Comparison of ENCODE assay signal across 1 cellular context in the genomic region with DNA sequence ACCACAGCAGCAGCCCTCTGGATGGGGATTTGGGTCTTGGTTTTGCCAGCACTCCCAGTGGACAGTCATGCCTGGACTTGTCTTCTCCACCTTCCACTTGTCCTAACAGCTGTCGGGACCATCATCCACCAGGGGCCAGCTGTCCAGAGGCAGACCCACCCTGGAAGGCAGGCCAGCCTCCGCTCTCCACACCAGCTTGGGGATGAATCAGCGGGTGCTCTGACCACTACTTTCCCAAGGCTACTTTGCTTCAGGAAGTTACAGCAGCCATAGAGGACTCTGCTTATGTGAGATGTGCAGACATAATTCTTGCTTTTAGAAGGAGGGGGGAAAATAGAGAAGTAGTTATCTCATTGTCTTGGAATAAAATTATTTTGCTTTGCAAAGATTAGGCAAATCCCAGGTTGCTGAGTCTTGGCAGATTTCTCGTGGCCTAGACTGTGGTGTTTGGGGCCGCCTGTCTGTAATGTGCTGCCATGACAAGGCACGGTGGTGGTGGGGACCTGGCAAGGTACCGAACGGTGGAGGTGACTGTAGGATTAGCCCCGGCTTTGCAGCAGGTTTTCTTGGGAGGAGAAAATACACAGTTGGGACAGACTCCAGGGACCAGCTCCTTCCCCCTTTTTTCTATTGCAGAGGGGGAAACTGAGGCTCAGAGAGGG.
TF ChIP-seq lines count a peak whose summit lies in the region.

No MANE protein-coding gene starts in this region.

TF ChIP-seq in SK-N-SH treated with all-trans-retinoic acid at 6 μM for 48 hours, 23 proteins besides CTCF, POLR2A, EP300 and RAD21 (continued from another document):
- TF ChIP-seq ZNF565 (CRISPR knock-in tag; conservative IDR thresholded peaks at IDR 0.05; ENCODE audit: low read depth): no peak
- TF ChIP-seq TCF4 (CRISPR knock-in tag; IDR thresholded peaks at IDR 0.05; ENCODE audit: borderline replicate concordance): no peak
- no peak for TF ChIP-seq ZFP30 (CRISPR knock-in tag; IDR thresholded peaks at IDR 0.05)
- TF ChIP-seq ZNF8 (CRISPR knock-in tag; IDR thresholded peaks at IDR 0.05): no peak
- TF ChIP-seq ESRRG (CRISPR knock-in tag; IDR thresholded peaks at IDR 0.05): no peak
- no peak for TF ChIP-seq RARB (CRISPR knock-in tag; IDR thresholded peaks at IDR 0.05)
- no peak for TF ChIP-seq ISL1 (CRISPR knock-in tag; IDR thresholded peaks at IDR 0.05)
- TF ChIP-seq, protein P1, sequence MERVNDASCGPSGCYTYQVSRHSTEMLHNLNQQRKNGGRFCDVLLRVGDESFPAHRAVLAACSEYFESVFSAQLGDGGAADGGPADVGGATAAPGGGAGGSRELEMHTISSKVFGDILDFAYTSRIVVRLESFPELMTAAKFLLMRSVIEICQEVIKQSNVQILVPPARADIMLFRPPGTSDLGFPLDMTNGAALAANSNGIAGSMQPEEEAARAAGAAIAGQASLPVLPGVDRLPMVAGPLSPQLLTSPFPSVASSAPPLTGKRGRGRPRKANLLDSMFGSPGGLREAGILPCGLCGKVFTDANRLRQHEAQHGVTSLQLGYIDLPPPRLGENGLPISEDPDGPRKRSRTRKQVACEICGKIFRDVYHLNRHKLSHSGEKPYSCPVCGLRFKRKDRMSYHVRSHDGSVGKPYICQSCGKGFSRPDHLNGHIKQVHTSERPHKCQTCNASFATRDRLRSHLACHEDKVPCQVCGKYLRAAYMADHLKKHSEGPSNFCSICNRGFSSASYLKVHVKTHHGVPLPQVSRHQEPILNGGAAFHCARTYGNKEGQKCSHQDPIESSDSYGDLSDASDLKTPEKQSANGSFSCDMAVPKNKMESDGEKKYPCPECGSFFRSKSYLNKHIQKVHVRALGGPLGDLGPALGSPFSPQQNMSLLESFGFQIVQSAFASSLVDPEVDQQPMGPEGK (CRISPR knock-in tag; IDR thresholded peaks at IDR 0.05; ENCODE audit: borderline replicate concordance): no peak
